8 cellular contexts compared by ENCODE assay signal in genomic region chrX:48071064-48071985, GRCh38. TPM values are rescaled to one million over a fixed set of nuclear protein-coding genes. Genes with fewer than 3 reads are reported as not detected.
DNase-seq lines count a peak whose midpoint lies in the region; ATAC-seq and TF ChIP-seq lines count a peak whose summit lies in the region.

Gene ZNF630 (minus strand): TSS chrX:48071640. CDS start chrX:48066886, 4,754 bp downstream.

- H4K20me1 ChIP-seq in Loucy (ENCODE audit: insufficient read depth, low read length, poor library complexity, severe bottlenecking) = no peaks in the 10 kb centered on the region
- no peaks in the 10 kb centered on the region for H4K20me1 ChIP-seq in hepatocyte (ENCODE audit: insufficient read depth, poor library complexity, severe bottlenecking)

- H3K27me3 Mint-ChIP-seq in Calu3 (ENCODE audit: unreplicated experiment) (no peaks in the 10 kb centered on the region), T-cell (peaks cover 0 to 6% of the 10 kb centered on the region in 2 donors)

- peak within 1 kb of the TSS; percentile 79 for H3K4me3 ChIP-seq in Loucy (ENCODE audit: low read length, poor library complexity, severe bottlenecking)
- peak within 1 kb of the TSS; percentile 61 for H3K4me3 ChIP-seq in astrocyte of the cerebellum (ENCODE audit: low read depth, low read length)
- H3K4me3 ChIP-seq in hepatocyte = peak within 1 kb of the TSS; percentile 75
- H3K4me3 ChIP-seq in vagina = peak within 1 kb of the TSS; percentile 48 to 60

- H3K9ac ChIP-seq in Loucy (ENCODE audit: low read depth, low read length, poor library complexity, severe bottlenecking) = peak within 1 kb of the TSS; percentile 82

- H3K36me3 ChIP-seq in Loucy (ENCODE audit: insufficient read depth, low read length) = no peaks in the 10 kb centered on the region
- H3K36me3 ChIP-seq in hepatocyte (replicated peaks; ENCODE audit: insufficient read depth, low read depth) = no peaks in the 10 kb centered on the region
- no peaks in the 10 kb centered on the region for H3K36me3 ChIP-seq in vagina

- H3K4me2 ChIP-seq in Loucy (ENCODE audit: low read depth, low read length, poor library complexity, severe bottlenecking) (peak within 1 kb of the TSS; percentile 75), hepatocyte (peak within 1 kb of the TSS; percentile 80)

- TF ChIP-seq POLR2A in vagina (IDR thresholded peaks at IDR 0.05) = peak in 1 of 2 donors; percentile 40

- DNase-seq in Calu3 (peak; percentile 75), T-cell (peak; percentile 20 to 68 (median 40)), astrocyte of the cerebellum (ENCODE audit: low read depth) (peak; percentile 9), hepatocyte (ENCODE audit: low spot score) (peak; percentile 82), putamen (ENCODE audit: low spot score) (peak; percentile 36), vagina (ENCODE audit: extremely low spot score in 2 of 2) (no peak)

- 53% methylated on average over 45 of the region's 48 CpGs for WGBS in hepatocyte (ENCODE audit: low lambda C conversion rate, missing lambda C conversion rate)

- H3K36me3 Mint-ChIP-seq in Calu3 (ENCODE audit: insufficient read depth, unreplicated experiment) (peaks cover 15% of the 10 kb centered on the region), T-cell (no peaks in the 10 kb centered on the region)

- CTCF ChIA-PET in Calu3 (lab: Charles Lee) (no interaction called here), T-cell (lab: Charles Lee) (no interaction called here)

- H3K9me3 ChIP-seq in Loucy (ENCODE audit: insufficient read depth, low read depth, low read length) = no peaks in the 10 kb centered on the region
- no peaks in the 10 kb centered on the region for H3K9me3 ChIP-seq in hepatocyte (ENCODE audit: low read depth)
- no peaks in the 10 kb centered on the region for H3K9me3 ChIP-seq in vagina

- BruUV-seq in Calu3 (replicated peaks; lab: Mats Ljungman, UMichigan) = TSS peak; percentile 65

- peak within 1 kb of the TSS; percentile 97 for H3K27ac ChIP-seq in hepatocyte
- H3K27ac ChIP-seq in vagina = peak within 1 kb of the TSS; percentile 64

- H3K27me3 ChIP-seq in Loucy (ENCODE audit: insufficient read depth, low read length, poor library complexity, severe bottlenecking) (no peaks in the 10 kb centered on the region), hepatocyte (no peaks in the 10 kb centered on the region), vagina (no peaks in the 10 kb centered on the region)

- TF ChIP-seq CTCF in Calu3 (IDR thresholded peaks at IDR 0.05; ENCODE audit: unreplicated experiment) (no peak), Loucy (conservative IDR thresholded peaks at IDR 0.05; ENCODE audit: low read length) (no peak), astrocyte of the cerebellum (IDR thresholded peaks at IDR 0.05; ENCODE audit: low read depth, low read length, missing control alignments) (no peak), hepatocyte (IDR thresholded peaks at IDR 0.05; ENCODE audit: poor library complexity) (no peak), vagina (IDR thresholded peaks at IDR 0.05) (no peak)

- H2AFZ ChIP-seq in Loucy (ENCODE audit: low read length) (peak within 1 kb of the TSS; percentile 90), hepatocyte (peak within 1 kb of the TSS; percentile 81)

- POLR2A ChIA-PET in T-cell (lab: Charles Lee) = interaction anchor here in 1 of 2 donors (0.6 kb wide), 1 partner anchor 1154 kb away, joined by 3 read pairs; no protein-coding TSS in a partner anchor

- H3K79me2 ChIP-seq in Loucy (ENCODE audit: insufficient read depth, low read length) (peaks cover 6% of the 10 kb centered on the region; the same call in 1 of the 2 replicates), hepatocyte (peaks cover 3% of the 10 kb centered on the region)

- ATAC-seq in GM21515 (IDR thresholded peaks at IDR 0.05; ENCODE audit: unreplicated experiment) = peak; percentile 95
- peak; percentile 84 to 92 (median 92) for ATAC-seq in T-cell (replicated peaks in 1 of 4)

- H3K9me2 ChIP-seq in Loucy (replicated peaks; ENCODE audit: low read depth, low read length) (no peaks in the 10 kb centered on the region), hepatocyte (replicated peaks; ENCODE audit: insufficient read depth) (no peaks in the 10 kb centered on the region)

- in situ Hi-C loops in astrocyte of the cerebellum (cut with HindIII; ENCODE audit: low sequenced_read_pairs) = no loop called here

- intact Hi-C loops in Calu3 (cut with micrococcal nuclease; ENCODE audit: unreplicated experiment) (no loop called here), vagina (cut with DNase I) (no loop called here)

- H3K9me3 Mint-ChIP-seq in Calu3 (ENCODE audit: low read depth, unreplicated experiment) (no peaks in the 10 kb centered on the region), T-cell (no peaks in the 10 kb centered on the region)

- no peaks in the 10 kb centered on the region for H3F3A ChIP-seq in Loucy (ENCODE audit: low read depth)

- H3K4me1 ChIP-seq in Loucy (ENCODE audit: insufficient read depth, low read length, poor library complexity, severe bottlenecking) (no peaks in the 10 kb centered on the region), hepatocyte (ENCODE audit: insufficient read depth) (no peaks in the 10 kb centered on the region), vagina (no peaks in the 10 kb centered on the region)

- peak within 1 kb of the TSS; percentile 88 for H3K4me3 Mint-ChIP-seq in Calu3 (ENCODE audit: low read depth, unreplicated experiment)
- H3K4me3 Mint-ChIP-seq in T-cell = peak within 1 kb of the TSS; percentile 84 to 95 (median 89)

- H3K27ac Mint-ChIP-seq in Calu3 (ENCODE audit: unreplicated experiment) (peak within 1 kb of the TSS; percentile 86), T-cell (peak within 1 kb of the TSS; percentile 93 to 95)

- no peaks in the 10 kb centered on the region for H3K4me1 Mint-ChIP-seq in Calu3 (ENCODE audit: low read depth, unreplicated experiment)
- H3K4me1 Mint-ChIP-seq in T-cell = peaks cover 11 to 22% (median 14%) of the 10 kb centered on the region in 3 donors

RNA-seq across cellular contexts. Expression of gene ZNF630, which starts in this region (rescaled TPM):
- total RNA-seq in Calu3 (2022) (2.6 and 2.8 TPM in 2 replicates), T-cell (1 to 10 TPM; 2.1 to 3.3 (median 2.7) TPM), hepatocyte (2.8 and 3.7 TPM in 2 replicates), vagina (4.7 TPM)
- polyA plus RNA-seq in hepatocyte = 0.53 and 1.5 TPM in 2 replicates

Comparison
In these comparisons a context has a peak if more than half of its experiments do, and no peak if none do; other contexts are left out.
1. DNase-seq: peak in Calu3 (single experiment), T-cell (34 of 34), astrocyte of the cerebellum (single experiment), hepatocyte (single experiment) and putamen (single experiment); none in vagina (0 of 2).
2. Peak in every context shown above with its lines, with median percentiles within 50 percentile points of each other: H3K4me3 ChIP-seq.